ENCODE assay signal across 1 cellular context in the genomic region with DNA sequence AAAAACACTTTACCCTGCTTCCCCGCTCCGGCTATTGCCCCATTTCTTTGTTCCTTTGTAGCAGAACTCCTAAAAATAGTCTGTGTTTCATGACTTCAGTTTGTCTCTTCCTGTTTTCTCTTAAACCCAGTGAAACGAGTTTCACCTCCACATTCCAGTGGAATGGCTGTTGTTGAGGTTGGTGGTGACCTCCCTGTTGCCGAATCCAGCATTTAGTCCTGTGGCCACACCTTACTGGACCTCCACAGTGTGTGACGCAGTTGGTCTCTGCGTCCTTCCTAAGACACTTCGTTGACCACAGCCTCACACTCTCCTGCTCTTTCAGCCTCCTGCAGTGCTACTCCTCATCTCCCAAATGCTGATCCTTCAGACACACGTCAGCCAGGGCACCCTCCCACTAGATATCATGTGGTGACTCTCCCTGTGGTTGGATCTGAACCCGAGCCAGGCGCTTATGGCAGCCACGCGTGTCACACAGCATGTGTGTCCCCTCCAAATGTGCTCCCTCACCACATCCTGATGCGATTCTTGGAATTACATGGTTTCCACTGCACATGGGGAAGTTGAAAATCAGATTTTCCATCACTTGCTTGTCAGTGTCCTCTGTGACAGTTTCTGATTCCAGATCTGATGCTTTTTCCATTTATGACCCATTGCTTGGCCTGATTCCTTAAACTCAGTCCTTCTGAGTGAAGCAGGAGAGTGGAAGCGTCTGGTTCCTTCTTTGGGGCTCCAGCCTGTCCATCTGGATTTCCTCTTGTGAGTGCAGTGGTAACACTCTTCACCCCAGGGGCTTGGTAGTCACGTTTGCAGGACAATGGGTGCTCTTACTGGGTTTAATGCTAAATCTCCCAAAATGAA.
A peak's percentile ranks its signal among the peaks of the same experiment; 100 is the strongest.
TF ChIP-seq lines count a peak whose summit lies in the region.

No MANE protein-coding gene starts in this region.

TF ChIP-seq in K562, 482 proteins besides CTCF, POLR2A, EP300 and RAD21 (continued from another document and continues in another):
- TF ChIP-seq GATAD2A (IDR thresholded peaks at IDR 0.05) (no peak), TRIM24 (IDR thresholded peaks at IDR 0.05) (peak in 1 of 2 experiments; percentile 32; a peak in 1 of 4 replicates), ZNF583 (CRISPR knock-in tag; IDR thresholded peaks at IDR 0.05) (no peak), MTA3 (IDR thresholded peaks at IDR 0.05; ENCODE audit: borderline replicate concordance) (no peak), ETS2 (tag; IDR thresholded peaks at IDR 0.05; ENCODE audit: borderline replicate concordance, poor library complexity, severe bottlenecking) (no peak), XRCC3 (IDR thresholded peaks at IDR 0.05) (no peak), ZNF197 (CRISPR knock-in tag; IDR thresholded peaks at IDR 0.05; ENCODE audit: low read depth) (0 out of 2 replicates have a peak, but pooled peaks have one; percentile 42), DPF2 (IDR thresholded peaks at IDR 0.05) (no peak), NCOA6 (IDR thresholded peaks at IDR 0.05) (no peak), ZBED1 (IDR thresholded peaks at IDR 0.05) (no peak), DMBX1 (CRISPR knock-in tag; IDR thresholded peaks at IDR 0.05; ENCODE audit: borderline replicate concordance) (0 out of 2 replicates have a peak, but pooled peaks have one; percentile 35), ZBTB1 (CRISPR knock-in tag; IDR thresholded peaks at IDR 0.05; ENCODE audit: borderline replicate concordance, low read depth) (no peak), SREBF2 (CRISPR knock-in tag; IDR thresholded peaks at IDR 0.05) (no peak), PCBP1 (IDR thresholded peaks at IDR 0.05; ENCODE audit: low read depth, low read length, poor library complexity, severe bottlenecking) (no peak), SAFB2 (IDR thresholded peaks at IDR 0.05; ENCODE audit: borderline replicate concordance, low read depth, low read length, severe bottlenecking) (no peak), HIVEP1 (CRISPR knock-in tag; IDR thresholded peaks at IDR 0.05) (no peak), ARNT (IDR thresholded peaks at IDR 0.05) (no peak), ZKSCAN8 (CRISPR knock-in tag; IDR thresholded peaks at IDR 0.05) (peak; percentile 12; the same call in 1 of the 2 replicates), CHD1 (IDR thresholded peaks at IDR 0.05; ENCODE audit: low read length) (peak; percentile 8), U2AF2 (optimal IDR thresholded peaks at IDR 0.05; ENCODE audit: low read depth, low read length) (no peak), POLR2H (tag; IDR thresholded peaks at IDR 0.05; ENCODE audit: low read depth) (no peak), ARID2 (IDR thresholded peaks at IDR 0.05) (no peak), ZFX (CRISPR knock-in tag; IDR thresholded peaks at IDR 0.05) (no peak; the same call in 1 of the 2 replicates), MAFF (IDR thresholded peaks at IDR 0.05; ENCODE audit: low read length) (no peak; the same call in 1 of the 2 replicates), ZNF431 (CRISPR knock-in tag; IDR thresholded peaks at IDR 0.05) (0 out of 2 replicates have a peak, but pooled peaks have one; percentile 38), ZNF239 (CRISPR knock-in tag; IDR thresholded peaks at IDR 0.05) (no peak; the same call in 1 of the 2 replicates), NR2C1 (IDR thresholded peaks at IDR 0.05) (peak; percentile 8; the same call in 1 of the 2 replicates), NR2C1 (tag; IDR thresholded peaks at IDR 0.05) (peak; percentile 12; the same call in 1 of the 2 replicates), RBM22 (IDR thresholded peaks at IDR 0.05; ENCODE audit: low read depth, low read length, poor library complexity, severe bottlenecking) (no peak), MAFG (tag; conservative IDR thresholded peaks at IDR 0.05) (no peak), RBFOX2 (IDR thresholded peaks at IDR 0.05; ENCODE audit: low read depth, low read length) (no peak), CEBPB (tag; IDR thresholded peaks at IDR 0.05) (no peak), FOXK2 (conservative IDR thresholded peaks at IDR 0.05 in 1 of 2, IDR thresholded peaks at IDR 0.05 in 1 of 2; ENCODE audit: low read depth in 2 of 2) (no peak), ZNF232 (CRISPR knock-in tag; IDR thresholded peaks at IDR 0.05) (no peak), WHSC1 (IDR thresholded peaks at IDR 0.05; ENCODE audit: low read length) (no peak), JUNB (CRISPR knock-in tag; conservative IDR thresholded peaks at IDR 0.05) (no peak), SP2 (IDR thresholded peaks at IDR 0.05; ENCODE audit: extremely low read depth, low read depth, low read length, poor library complexity, severe bottlenecking) (no peak), IRF2 (CRISPR knock-in tag; IDR thresholded peaks at IDR 0.05) (no peak), ZNF3 (CRISPR knock-in tag; IDR thresholded peaks at IDR 0.05) (no peak), KLF1 (tag; IDR thresholded peaks at IDR 0.05) (no peak), ZNF134 (CRISPR knock-in tag; conservative IDR thresholded peaks at IDR 0.05) (no peak)
- TF ChIP-seq, protein P1, sequence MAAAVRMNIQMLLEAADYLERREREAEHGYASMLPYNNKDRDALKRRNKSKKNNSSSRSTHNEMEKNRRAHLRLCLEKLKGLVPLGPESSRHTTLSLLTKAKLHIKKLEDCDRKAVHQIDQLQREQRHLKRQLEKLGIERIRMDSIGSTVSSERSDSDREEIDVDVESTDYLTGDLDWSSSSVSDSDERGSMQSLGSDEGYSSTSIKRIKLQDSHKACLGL (CRISPR knock-in tag; IDR thresholded peaks at IDR 0.05; ENCODE audit: borderline replicate concordance, poor library complexity, severe bottlenecking), result no peak
- TF ChIP-seq, protein P2, sequence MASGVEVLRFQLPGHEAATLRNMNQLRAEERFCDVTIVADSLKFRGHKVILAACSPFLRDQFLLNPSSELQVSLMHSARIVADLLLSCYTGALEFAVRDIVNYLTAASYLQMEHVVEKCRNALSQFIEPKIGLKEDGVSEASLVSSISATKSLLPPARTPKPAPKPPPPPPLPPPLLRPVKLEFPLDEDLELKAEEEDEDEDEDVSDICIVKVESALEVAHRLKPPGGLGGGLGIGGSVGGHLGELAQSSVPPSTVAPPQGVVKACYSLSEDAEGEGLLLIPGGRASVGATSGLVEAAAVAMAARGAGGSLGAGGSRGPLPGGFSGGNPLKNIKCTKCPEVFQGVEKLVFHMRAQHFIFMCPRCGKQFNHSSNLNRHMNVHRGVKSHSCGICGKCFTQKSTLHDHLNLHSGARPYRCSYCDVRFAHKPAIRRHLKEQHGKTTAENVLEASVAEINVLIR (CRISPR knock-in tag; IDR thresholded peaks at IDR 0.05), result peak; percentile 70
- TF ChIP-seq, protein P3, sequence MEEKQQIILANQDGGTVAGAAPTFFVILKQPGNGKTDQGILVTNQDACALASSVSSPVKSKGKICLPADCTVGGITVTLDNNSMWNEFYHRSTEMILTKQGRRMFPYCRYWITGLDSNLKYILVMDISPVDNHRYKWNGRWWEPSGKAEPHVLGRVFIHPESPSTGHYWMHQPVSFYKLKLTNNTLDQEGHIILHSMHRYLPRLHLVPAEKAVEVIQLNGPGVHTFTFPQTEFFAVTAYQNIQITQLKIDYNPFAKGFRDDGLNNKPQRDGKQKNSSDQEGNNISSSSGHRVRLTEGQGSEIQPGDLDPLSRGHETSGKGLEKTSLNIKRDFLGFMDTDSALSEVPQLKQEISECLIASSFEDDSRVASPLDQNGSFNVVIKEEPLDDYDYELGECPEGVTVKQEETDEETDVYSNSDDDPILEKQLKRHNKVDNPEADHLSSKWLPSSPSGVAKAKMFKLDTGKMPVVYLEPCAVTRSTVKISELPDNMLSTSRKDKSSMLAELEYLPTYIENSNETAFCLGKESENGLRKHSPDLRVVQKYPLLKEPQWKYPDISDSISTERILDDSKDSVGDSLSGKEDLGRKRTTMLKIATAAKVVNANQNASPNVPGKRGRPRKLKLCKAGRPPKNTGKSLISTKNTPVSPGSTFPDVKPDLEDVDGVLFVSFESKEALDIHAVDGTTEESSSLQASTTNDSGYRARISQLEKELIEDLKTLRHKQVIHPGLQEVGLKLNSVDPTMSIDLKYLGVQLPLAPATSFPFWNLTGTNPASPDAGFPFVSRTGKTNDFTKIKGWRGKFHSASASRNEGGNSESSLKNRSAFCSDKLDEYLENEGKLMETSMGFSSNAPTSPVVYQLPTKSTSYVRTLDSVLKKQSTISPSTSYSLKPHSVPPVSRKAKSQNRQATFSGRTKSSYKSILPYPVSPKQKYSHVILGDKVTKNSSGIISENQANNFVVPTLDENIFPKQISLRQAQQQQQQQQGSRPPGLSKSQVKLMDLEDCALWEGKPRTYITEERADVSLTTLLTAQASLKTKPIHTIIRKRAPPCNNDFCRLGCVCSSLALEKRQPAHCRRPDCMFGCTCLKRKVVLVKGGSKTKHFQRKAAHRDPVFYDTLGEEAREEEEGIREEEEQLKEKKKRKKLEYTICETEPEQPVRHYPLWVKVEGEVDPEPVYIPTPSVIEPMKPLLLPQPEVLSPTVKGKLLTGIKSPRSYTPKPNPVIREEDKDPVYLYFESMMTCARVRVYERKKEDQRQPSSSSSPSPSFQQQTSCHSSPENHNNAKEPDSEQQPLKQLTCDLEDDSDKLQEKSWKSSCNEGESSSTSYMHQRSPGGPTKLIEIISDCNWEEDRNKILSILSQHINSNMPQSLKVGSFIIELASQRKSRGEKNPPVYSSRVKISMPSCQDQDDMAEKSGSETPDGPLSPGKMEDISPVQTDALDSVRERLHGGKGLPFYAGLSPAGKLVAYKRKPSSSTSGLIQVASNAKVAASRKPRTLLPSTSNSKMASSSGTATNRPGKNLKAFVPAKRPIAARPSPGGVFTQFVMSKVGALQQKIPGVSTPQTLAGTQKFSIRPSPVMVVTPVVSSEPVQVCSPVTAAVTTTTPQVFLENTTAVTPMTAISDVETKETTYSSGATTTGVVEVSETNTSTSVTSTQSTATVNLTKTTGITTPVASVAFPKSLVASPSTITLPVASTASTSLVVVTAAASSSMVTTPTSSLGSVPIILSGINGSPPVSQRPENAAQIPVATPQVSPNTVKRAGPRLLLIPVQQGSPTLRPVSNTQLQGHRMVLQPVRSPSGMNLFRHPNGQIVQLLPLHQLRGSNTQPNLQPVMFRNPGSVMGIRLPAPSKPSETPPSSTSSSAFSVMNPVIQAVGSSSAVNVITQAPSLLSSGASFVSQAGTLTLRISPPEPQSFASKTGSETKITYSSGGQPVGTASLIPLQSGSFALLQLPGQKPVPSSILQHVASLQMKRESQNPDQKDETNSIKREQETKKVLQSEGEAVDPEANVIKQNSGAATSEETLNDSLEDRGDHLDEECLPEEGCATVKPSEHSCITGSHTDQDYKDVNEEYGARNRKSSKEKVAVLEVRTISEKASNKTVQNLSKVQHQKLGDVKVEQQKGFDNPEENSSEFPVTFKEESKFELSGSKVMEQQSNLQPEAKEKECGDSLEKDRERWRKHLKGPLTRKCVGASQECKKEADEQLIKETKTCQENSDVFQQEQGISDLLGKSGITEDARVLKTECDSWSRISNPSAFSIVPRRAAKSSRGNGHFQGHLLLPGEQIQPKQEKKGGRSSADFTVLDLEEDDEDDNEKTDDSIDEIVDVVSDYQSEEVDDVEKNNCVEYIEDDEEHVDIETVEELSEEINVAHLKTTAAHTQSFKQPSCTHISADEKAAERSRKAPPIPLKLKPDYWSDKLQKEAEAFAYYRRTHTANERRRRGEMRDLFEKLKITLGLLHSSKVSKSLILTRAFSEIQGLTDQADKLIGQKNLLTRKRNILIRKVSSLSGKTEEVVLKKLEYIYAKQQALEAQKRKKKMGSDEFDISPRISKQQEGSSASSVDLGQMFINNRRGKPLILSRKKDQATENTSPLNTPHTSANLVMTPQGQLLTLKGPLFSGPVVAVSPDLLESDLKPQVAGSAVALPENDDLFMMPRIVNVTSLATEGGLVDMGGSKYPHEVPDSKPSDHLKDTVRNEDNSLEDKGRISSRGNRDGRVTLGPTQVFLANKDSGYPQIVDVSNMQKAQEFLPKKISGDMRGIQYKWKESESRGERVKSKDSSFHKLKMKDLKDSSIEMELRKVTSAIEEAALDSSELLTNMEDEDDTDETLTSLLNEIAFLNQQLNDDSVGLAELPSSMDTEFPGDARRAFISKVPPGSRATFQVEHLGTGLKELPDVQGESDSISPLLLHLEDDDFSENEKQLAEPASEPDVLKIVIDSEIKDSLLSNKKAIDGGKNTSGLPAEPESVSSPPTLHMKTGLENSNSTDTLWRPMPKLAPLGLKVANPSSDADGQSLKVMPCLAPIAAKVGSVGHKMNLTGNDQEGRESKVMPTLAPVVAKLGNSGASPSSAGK (IDR thresholded peaks at IDR 0.05), result peak; percentile 47
- TF ChIP-seq, protein P4, sequence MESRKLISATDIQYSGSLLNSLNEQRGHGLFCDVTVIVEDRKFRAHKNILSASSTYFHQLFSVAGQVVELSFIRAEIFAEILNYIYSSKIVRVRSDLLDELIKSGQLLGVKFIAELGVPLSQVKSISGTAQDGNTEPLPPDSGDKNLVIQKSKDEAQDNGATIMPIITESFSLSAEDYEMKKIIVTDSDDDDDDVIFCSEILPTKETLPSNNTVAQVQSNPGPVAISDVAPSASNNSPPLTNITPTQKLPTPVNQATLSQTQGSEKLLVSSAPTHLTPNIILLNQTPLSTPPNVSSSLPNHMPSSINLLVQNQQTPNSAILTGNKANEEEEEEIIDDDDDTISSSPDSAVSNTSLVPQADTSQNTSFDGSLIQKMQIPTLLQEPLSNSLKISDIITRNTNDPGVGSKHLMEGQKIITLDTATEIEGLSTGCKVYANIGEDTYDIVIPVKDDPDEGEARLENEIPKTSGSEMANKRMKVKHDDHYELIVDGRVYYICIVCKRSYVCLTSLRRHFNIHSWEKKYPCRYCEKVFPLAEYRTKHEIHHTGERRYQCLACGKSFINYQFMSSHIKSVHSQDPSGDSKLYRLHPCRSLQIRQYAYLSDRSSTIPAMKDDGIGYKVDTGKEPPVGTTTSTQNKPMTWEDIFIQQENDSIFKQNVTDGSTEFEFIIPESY (CRISPR knock-in tag; IDR thresholded peaks at IDR 0.05), result peak; percentile 52
- TF ChIP-seq, protein P5, sequence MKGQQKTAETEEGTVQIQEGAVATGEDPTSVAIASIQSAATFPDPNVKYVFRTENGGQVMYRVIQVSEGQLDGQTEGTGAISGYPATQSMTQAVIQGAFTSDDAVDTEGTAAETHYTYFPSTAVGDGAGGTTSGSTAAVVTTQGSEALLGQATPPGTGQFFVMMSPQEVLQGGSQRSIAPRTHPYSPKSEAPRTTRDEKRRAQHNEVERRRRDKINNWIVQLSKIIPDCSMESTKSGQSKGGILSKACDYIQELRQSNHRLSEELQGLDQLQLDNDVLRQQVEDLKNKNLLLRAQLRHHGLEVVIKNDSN (CRISPR knock-in tag; IDR thresholded peaks at IDR 0.05), result peak; percentile 61
- TF ChIP-seq, protein P6, sequence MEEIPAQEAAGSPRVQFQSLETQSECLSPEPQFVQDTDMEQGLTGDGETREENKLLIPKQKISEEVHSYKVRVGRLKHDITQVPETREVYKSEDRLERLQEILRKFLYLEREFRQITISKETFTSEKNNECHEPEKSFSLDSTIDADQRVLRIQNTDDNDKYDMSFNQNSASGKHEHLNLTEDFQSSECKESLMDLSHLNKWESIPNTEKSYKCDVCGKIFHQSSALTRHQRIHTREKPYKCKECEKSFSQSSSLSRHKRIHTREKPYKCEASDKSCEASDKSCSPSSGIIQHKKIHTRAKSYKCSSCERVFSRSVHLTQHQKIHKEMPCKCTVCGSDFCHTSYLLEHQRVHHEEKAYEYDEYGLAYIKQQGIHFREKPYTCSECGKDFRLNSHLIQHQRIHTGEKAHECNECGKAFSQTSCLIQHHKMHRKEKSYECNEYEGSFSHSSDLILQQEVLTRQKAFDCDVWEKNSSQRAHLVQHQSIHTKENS (CRISPR knock-in tag; IDR thresholded peaks at IDR 0.05), result 0 out of 2 replicates have a peak, but pooled peaks have one; percentile 67
